Comparison of ENCODE assay signal across 25 cellular contexts in the genomic region with DNA sequence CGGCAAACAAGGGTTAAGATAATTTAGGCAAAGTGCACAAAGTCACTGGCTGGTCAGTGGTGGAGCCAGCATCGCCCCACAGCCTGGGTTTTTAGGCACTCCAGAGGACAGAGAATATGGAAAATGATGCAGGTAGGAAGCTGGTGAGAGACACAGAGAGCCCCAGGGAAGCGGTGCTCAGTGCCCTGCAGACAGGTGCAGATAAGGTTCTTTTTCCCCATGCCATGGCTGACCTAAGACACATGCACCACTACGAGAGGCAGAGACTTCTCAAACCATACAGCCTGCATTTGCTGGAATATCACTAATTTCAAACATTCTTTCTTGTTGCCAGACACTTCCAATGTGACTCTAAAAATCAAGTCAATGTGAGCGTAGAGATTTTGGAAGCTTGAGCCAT.
"Had no signal": no experiment of that assay in that cellular context is flagged by ENCODE, and none has a peak within 500 bp of the region (broad histone marks: within the 10 kb centered on the region; RNA-seq: fewer than 3 reads in every experiment).

No MANE protein-coding gene starts in this region.

- H3K36me3 ChIP-seq: esophagus muscularis mucosa, gastroesophageal sphincter, lower lobe of right lung had no signal

- H3K9me3 ChIP-seq: esophagus muscularis mucosa, gastroesophageal sphincter, lower lobe of right lung, mucosa of descending colon had no signal

- H3K27me3 ChIP-seq: dorsolateral prefrontal cortex, esophagus muscularis mucosa, foreskin keratinocyte, hepatocyte had no signal

- DNase-seq: dermis blood vessel endothelial cell; dorsolateral prefrontal cortex; effector CD4-positive, alpha-beta T cell; effector memory CD4-positive, alpha-beta T cell; foreskin keratinocyte; hypothalamus; immature natural killer cell; islet precursor cell; kidney; kidney glomerular epithelial cell; left colon; left ventricle myocardium superior; lower lobe of right lung; mesenchymal stem cell; mucosa of descending colon; naive B cell; naive thymus-derived CD8-positive, alpha-beta T cell had no signal

- ATAC-seq: foreskin keratinocyte; gastroesophageal sphincter; left colon; left lobe of liver; left ventricle myocardium superior; lower lobe of right lung; mucosa of descending colon; naive thymus-derived CD8-positive, alpha-beta T cell had no signal

- H3K4me3 ChIP-seq: coronary artery, dorsolateral prefrontal cortex, esophagus muscularis mucosa, gastroesophageal sphincter, hepatocyte, lower lobe of right lung, mucosa of descending colon had no signal

- H3K27ac ChIP-seq: coronary artery, dorsolateral prefrontal cortex, foreskin keratinocyte, hepatocyte, lower lobe of right lung had no signal

- FAIRE-seq: colon, endothelial cell of umbilical vein, frontal cortex, kidney had no signal
